Comparison of ENCODE assay signal across 8 cellular contexts in the genomic region with DNA sequence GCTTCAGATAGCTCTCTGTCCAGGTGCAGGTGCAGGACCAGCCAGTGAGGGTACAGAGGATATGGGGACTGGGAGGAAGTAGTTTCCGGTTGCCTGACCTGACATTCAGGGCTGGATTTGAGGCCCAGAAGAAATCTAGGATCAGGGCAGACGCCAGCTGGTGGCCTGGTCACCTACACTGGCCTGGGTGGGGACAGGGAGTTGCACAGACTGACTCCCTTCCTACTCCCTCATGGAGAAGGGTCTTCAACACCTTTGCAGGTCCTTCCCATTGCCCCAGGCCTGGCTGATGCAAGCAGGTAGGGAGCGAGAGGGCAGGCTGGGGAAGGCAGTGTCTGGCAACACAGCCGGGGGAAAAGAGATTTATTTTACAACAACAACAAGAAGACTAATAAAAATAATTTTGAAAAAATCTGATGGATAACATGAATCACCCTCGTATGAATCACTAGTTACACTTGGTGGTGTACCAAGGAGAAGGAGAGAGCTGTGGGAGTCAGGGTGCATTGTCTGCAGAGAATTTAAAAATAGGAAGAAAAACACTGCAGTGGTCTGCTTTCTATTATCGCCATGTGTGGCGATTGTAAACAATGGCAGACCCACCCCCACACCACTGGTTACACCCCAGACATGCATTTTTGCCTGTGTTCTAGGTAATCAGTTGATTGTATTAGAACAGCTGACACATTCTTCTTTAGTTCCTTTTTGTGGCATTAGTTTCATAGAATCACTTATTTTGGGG.
DNase-seq lines count a peak whose midpoint lies in the region; ATAC-seq and TF ChIP-seq lines count a peak whose summit lies in the region.

No MANE protein-coding gene starts in this region.

- ATAC-seq in stimulated activated naive CD8-positive, alpha-beta T cell treated with anti-CD3 and anti-CD28 coated beads, Interleukin-15, Interleukin-2, amounts not matched to agents 100 U/mL and 50 U/mL, for 24 hours = peak; percentile 10
- no peak for ATAC-seq in left ventricle myocardium superior

- no peak overlapping the region for H3K4me3 ChIP-seq in AG10803 (ENCODE audit: low read length)
- H3K4me3 ChIP-seq in HEK293 (ENCODE audit: low read depth, low read length) = no peak overlapping the region

- no peaks in the 10 kb centered on the region for H3K36me3 ChIP-seq in HEK293 (ENCODE audit: control insufficient read depth in 2 of 2, insufficient read depth in 1 of 2, low read length in 2 of 2)

- H3K9me3 ChIP-seq in HEK293 (ENCODE audit: control insufficient read depth, insufficient read depth, low read depth, low read length) = no peaks in the 10 kb centered on the region

- intact Hi-C loops in left ventricle myocardium superior (cut with micrococcal nuclease) = no loop called here

- DNase-seq in AG10803 (ENCODE audit: low read depth) = peak; percentile 89
- DNase-seq in RKO (ENCODE audit: low spot score) = peak; percentile 67
- DNase-seq in dedifferentiated amniotic fluid mesenchymal stem cell (ENCODE audit: extremely low spot score) = peak; percentile 51
- no peak for DNase-seq in stimulated activated naive CD8-positive, alpha-beta T cell treated with anti-CD3 and anti-CD28 coated beads, Interleukin-15, Interleukin-2, amounts not matched to agents 100 U/mL and 50 U/mL, for 24 hours
- no peak for DNase-seq in left ventricle myocardium superior
- DNase-seq in KG1 (lab: John Stamatoyannopoulos, UW) = no peak
- DNase-seq in NCI-H69 (lab: John Stamatoyannopoulos, UW) = no peak

- POLR2A ChIA-PET in HEK293 (lab: Yijun Ruan, JAX) = interaction anchor here (1.0 kb wide), 1 partner anchor 12 kb away, joined by 3 read pairs; no protein-coding TSS in a partner anchor

- TF ChIP-seq CTCF in AG10803 (conservative IDR thresholded peaks at IDR 0.05; ENCODE audit: low read length) = no peak
- no peak for TF ChIP-seq CTCF in HEK293 (tag by site-specific recombination; IDR thresholded peaks at IDR 0.05)

- peaks cover 8% of the 10 kb centered on the region; the same call in 1 of the 2 replicates for H3K4me1 ChIP-seq in HEK293 (ENCODE audit: control insufficient read depth, insufficient read depth, low read length)

- CTCF ChIA-PET in HEK293 (lab: Yijun Ruan, JAX) = interaction anchor here (0.7 to 11.8 kb wide), 3 partner anchors 10 to 177 kb away, joined by 3 to 143 read pairs (median 3); no protein-coding TSS in a partner anchor

- H3K27ac ChIP-seq in HEK293 (ENCODE audit: extremely low read depth, low read depth, low read length) = no peak overlapping the region

TF ChIP-seq in HEK293, 187 proteins besides CTCF, POLR2A, EP300 and RAD21:
- no peak for TF ChIP-seq SETDB1 (IDR thresholded peaks at IDR 0.05; ENCODE audit: insufficient read length, low read length)
- TF ChIP-seq TRIM28 (IDR thresholded peaks at IDR 0.05; ENCODE audit: borderline replicate concordance, low read length) = 0 out of 2 replicates have a peak, but pooled peaks have one; percentile 49
- no peak for TF ChIP-seq HOXD13 (CRISPR knock-in tag; IDR thresholded peaks at IDR 0.05; ENCODE audit: borderline replicate concordance)

Comparison
In these comparisons a context has a peak if more than half of its experiments do, and no peak if none do; other contexts are left out.
1. DNase-seq: peak in AG10803 (single experiment), RKO (single experiment) and dedifferentiated amniotic fluid mesenchymal stem cell (single experiment); none in stimulated activated naive CD8-positive, alpha-beta T cell treated with anti-CD3 and anti-CD28 coated beads, Interleukin-15, Interleukin-2, amounts not matched to agents 100 U/mL and 50 U/mL, for 24 hours (single experiment), left ventricle myocardium superior (single experiment), KG1 (single experiment) and NCI-H69 (single experiment).